ENCODE assay signal across 24 cellular contexts in genomic region chr2:215271466-215271865, GRCh38.
"Had no signal": no experiment of that assay in that cellular context is flagged by ENCODE, and none has a peak within 500 bp of the region (broad histone marks: within the 10 kb centered on the region; RNA-seq: fewer than 3 reads in every experiment).

No MANE protein-coding gene starts in this region.

- H3K4me3 Mint-ChIP-seq: activated CD4-positive, alpha-beta T cell treated with anti-CD3 and anti-CD28 coated beads, Interleukin-2, amount 10 ng/mL, durations not matched to agents 7 days and 5 days; activated naive CD4-positive, alpha-beta T cell treated with anti-CD3 and anti-CD28 coated beads, Interleukin-2, amount 50 U/mL, for 24 hours; stimulated activated memory B cell treated with anti-CD40 and anti-IgM and Interleukin-4, amounts not matched to agents 10 μg/mL and 1 μg/mL and 100 μg/mL, for 72 hours; T-helper 2 cell treated with Interferon-gamma antibody and Interleukin-4, amounts not matched to agents 5 μg/mL and 100 μg/mL, for 36 hours had no signal

- H3K4me1 Mint-ChIP-seq: activated CD4-positive, alpha-beta T cell treated with anti-CD3 and anti-CD28 coated beads, Interleukin-2, amount 10 ng/mL, durations not matched to agents 7 days and 5 days; stimulated activated memory B cell treated with anti-CD40 and anti-IgM and Interleukin-4, amounts not matched to agents 10 μg/mL and 1 μg/mL and 100 μg/mL, for 72 hours had no signal

- DNase-seq: activated CD4-positive, alpha-beta T cell treated with anti-CD3 and anti-CD28 coated beads, Interleukin-2, amount 10 ng/mL, durations not matched to agents 7 days and 5 days; activated CD4-positive, CD25-positive, alpha-beta regulatory T cell treated with anti-CD3 and anti-CD28 coated beads, Interleukin-2, amount 50 U/mL, for 72 hours; activated gamma-delta T cell treated with Interleukin-2 at 50 U/mL for 16 hours; activated T-cell treated with anti-CD3 and anti-CD28 coated beads, Interleukin-2, amount 50 U/mL, for 1 hour; anterior cingulate cortex; body of pancreas; erythroblast; foreskin fibroblast; left cardiac atrium; mesenchymal stem cell; mucosa of descending colon; retina; sigmoid colon; stimulated activated CD4-positive, alpha-beta T cell treated with anti-CD3 and anti-CD28 coated beads, Interleukin-15, amount 100 ng/mL, for 24 hours; stomach; uterus had no signal

- H3K27me3 Mint-ChIP-seq: activated CD4-positive, alpha-beta T cell treated with anti-CD3 and anti-CD28 coated beads, Interleukin-2, amount 10 ng/mL, durations not matched to agents 7 days and 5 days had no signal

- H3K27ac ChIP-seq: body of pancreas, cardiac muscle cell, sigmoid colon, stomach, suprapubic skin, tibial nerve, uterus, VCaP had no signal

- ATAC-seq: body of pancreas; left cardiac atrium; mucosa of descending colon; stimulated activated memory B cell treated with anti-CD40 and anti-IgM and Interleukin-4, amounts not matched to agents 10 μg/mL and 1 μg/mL and 100 μg/mL, for 72 hours had no signal

- H3K27ac Mint-ChIP-seq: activated CD4-positive, alpha-beta T cell treated with anti-CD3 and anti-CD28 coated beads, Interleukin-2, amount 10 ng/mL, durations not matched to agents 7 days and 5 days; activated naive CD4-positive, alpha-beta T cell treated with anti-CD3 and anti-CD28 coated beads, Interleukin-2, amount 50 U/mL, for 24 hours; stimulated activated memory B cell treated with anti-CD40 and anti-IgM and Interleukin-4, amounts not matched to agents 10 μg/mL and 1 μg/mL and 100 μg/mL, for 72 hours; T-helper 2 cell treated with Interferon-gamma antibody and Interleukin-4, amounts not matched to agents 5 μg/mL and 100 μg/mL, for 36 hours had no signal

- H3K4me1 ChIP-seq: body of pancreas, sigmoid colon, uterus had no signal

- H3K36me3 Mint-ChIP-seq: activated naive CD4-positive, alpha-beta T cell treated with anti-CD3 and anti-CD28 coated beads, Interleukin-2, amount 50 U/mL, for 24 hours; stimulated activated memory B cell treated with anti-CD40 and anti-IgM and Interleukin-4, amounts not matched to agents 10 μg/mL and 1 μg/mL and 100 μg/mL, for 72 hours had no signal

- H3K4me2 ChIP-seq: smooth muscle cell had no signal

- H3K9me3 ChIP-seq: body of pancreas, mucosa of descending colon, sigmoid colon, stomach, suprapubic skin, tibial nerve, uterus had no signal

- H3K27me3 ChIP-seq: body of pancreas, cardiac muscle cell, sigmoid colon, stomach, suprapubic skin, tibial nerve, uterus had no signal

- H3K4me3 ChIP-seq: body of pancreas, cardiac muscle cell, mucosa of descending colon, sigmoid colon, smooth muscle cell, stomach, suprapubic skin, tibial nerve, uterus had no signal

- H3K36me3 ChIP-seq: cardiac muscle cell, sigmoid colon, stomach, suprapubic skin, tibial nerve, uterus had no signal

- H3K9me3 Mint-ChIP-seq: activated CD4-positive, alpha-beta T cell treated with anti-CD3 and anti-CD28 coated beads, Interleukin-2, amount 10 ng/mL, durations not matched to agents 7 days and 5 days; activated naive CD4-positive, alpha-beta T cell treated with anti-CD3 and anti-CD28 coated beads, Interleukin-2, amount 50 U/mL, for 24 hours; stimulated activated memory B cell treated with anti-CD40 and anti-IgM and Interleukin-4, amounts not matched to agents 10 μg/mL and 1 μg/mL and 100 μg/mL, for 72 hours; T-helper 2 cell treated with Interferon-gamma antibody and Interleukin-4, amounts not matched to agents 5 μg/mL and 100 μg/mL, for 36 hours had no signal
